23 cellular contexts compared by ENCODE assay signal in genomic region chr6:39870950-39871349, GRCh38.
DNase-seq lines count a peak whose midpoint lies in the region; TF ChIP-seq lines count a peak whose summit lies in the region.
"Had no signal": no experiment of that assay in that cellular context is flagged by ENCODE, and none has a peak within 500 bp of the region (broad histone marks: within the 10 kb centered on the region; RNA-seq: fewer than 3 reads in every experiment).

No MANE protein-coding gene starts in this region.

- H3K4me1 ChIP-seq in A673 (ENCODE audit: insufficient read depth, low read length, poor library complexity, severe bottlenecking) (no peaks in the 10 kb centered on the region), testis (no peaks in the 10 kb centered on the region)
- H3K4me1 ChIP-seq: esophagus muscularis mucosa, HAP-1, SJSA1, uterus had no signal

- POLR2A ChIA-PET in A673 (lab: Charles Lee; ENCODE audit: low non-redundant PET): no interaction called here

- H3K4me3 ChIP-seq in A673 (ENCODE audit: low read depth, low read length, poor library complexity, severe bottlenecking) (no peak overlapping the region), GM12864 (ENCODE audit: low read depth, low read length) (no peak overlapping the region), NB4 (ENCODE audit: low read depth, low read length) (no peak overlapping the region), epithelial cell of proximal tubule (ENCODE audit: low read depth, low read length) (no peak overlapping the region), testis (no peak overlapping the region)
- H3K4me3 ChIP-seq: esophagus muscularis mucosa, HAP-1, lung, SJSA1, uterus had no signal

- BruUV-seq in A673 (replicated peaks; lab: Mats Ljungman, UMichigan): no TSS peak

- H3K36me3 ChIP-seq in A673 (ENCODE audit: insufficient read depth, low read length, poor library complexity, severe bottlenecking) (no peaks in the 10 kb centered on the region), testis (ENCODE audit: low read depth, missing control alignments) (no peaks in the 10 kb centered on the region)
- H3K36me3 ChIP-seq: HAP-1, SJSA1, uterus had no signal

- no peak for DNase-seq in A673 (ENCODE audit: low spot score)
- DNase-seq in GM12864 (ENCODE audit: low read depth): no peak
- peak; percentile 14 for DNase-seq in NB4 (ENCODE audit: low read depth)
- DNase-seq in epithelial cell of proximal tubule (ENCODE audit: low read depth): no peak
- DNase-seq in GM19238 (ENCODE audit: insufficient read length, low spot score): no peak
- no peak for DNase-seq in T-helper 9 cell
- DNase-seq in NCI-H1694 (lab: John Stamatoyannopoulos, UW): no peak
- DNase-seq in testis: no peak
- DNase-seq: activated CD4-positive, alpha-beta T cell treated with anti-CD3 and anti-CD28 coated beads for 48 hours; CD4-positive, alpha-beta T cell; DMS79; effector CD4-positive, alpha-beta T cell; NCI-H1092; NCI-H2081; NCI-H446; NK-92 treated with Interleukin-12 subunit alpha and Interleukin-12 subunit beta, amount 100 ng/mL, for 24 hours; small intestine; stimulated activated naive B cell treated with anti-CD40 and anti-IgM and Interleukin-4, amounts not matched to agents 10 μg/mL and 1 μg/mL and 100 μg/mL, for 72 hours; uterus had no signal

- no peak for TF ChIP-seq POLR2A in NB4 (IDR thresholded peaks at IDR 0.05; ENCODE audit: extremely low read depth, insufficient read length)
- TF ChIP-seq POLR2A in testis (IDR thresholded peaks at IDR 0.05): no peak

- intact Hi-C loops in A673 (cut with micrococcal nuclease; ENCODE audit: unreplicated experiment): no loop called here
- intact Hi-C loops in testis (cut with DNase I; ENCODE audit: low total_unique reads): no loop called here

- CTCF ChIA-PET in A673 (lab: Charles Lee): no interaction called here

- H3K27me3 ChIP-seq in A673 (replicated peaks; ENCODE audit: insufficient read depth, low read depth, low read length, poor library complexity) (no peaks in the 10 kb centered on the region), testis (no peaks in the 10 kb centered on the region)
- H3K27me3 ChIP-seq: esophagus muscularis mucosa, SJSA1, uterus had no signal

- 98 to 100% methylated on average over 3 of the region's 3 CpGs for WGBS in testis, 2 donors

- no peaks in the 10 kb centered on the region for H3K9me3 ChIP-seq in A673 (ENCODE audit: low read depth, low read length, poor library complexity, severe bottlenecking)
- no peaks in the 10 kb centered on the region for H3K9me3 ChIP-seq in testis
- H3K9me3 ChIP-seq: esophagus muscularis mucosa, HAP-1, SJSA1, uterus had no signal

- TF ChIP-seq CTCF in A673 (conservative IDR thresholded peaks at IDR 0.05; ENCODE audit: low read depth, low read length) (peak; percentile 36), GM12864 (IDR thresholded peaks at IDR 0.05; ENCODE audit: low read depth, low read length, missing control alignments) (peak; percentile 20), NB4 (IDR thresholded peaks at IDR 0.05; ENCODE audit: low read depth, low read length) (peak; percentile 28), epithelial cell of proximal tubule (conservative IDR thresholded peaks at IDR 0.05; ENCODE audit: low read depth, low read length) (peak; percentile 49), testis (IDR thresholded peaks at IDR 0.05) (no peak)

- H3K27ac ChIP-seq in A673 (ENCODE audit: low read depth, low read length, poor library complexity, severe bottlenecking) (no peak overlapping the region), testis (no peak overlapping the region)
- H3K27ac ChIP-seq: SJSA1, uterus had no signal

Comparison
In these comparisons a context has a peak if more than half of its experiments do, and no peak if none do; other contexts are left out.
1. CTCF ChIP-seq: peak in A673 (single experiment), GM12864 (single experiment), NB4 (single experiment) and epithelial cell of proximal tubule (single experiment); none in testis (0 of 3).